10 cellular contexts compared by ENCODE assay signal in genomic region chr13:66138172-66138811, GRCh38.
DNase-seq lines count a peak whose midpoint lies in the region; ATAC-seq lines count a peak whose summit lies in the region.
"Had no signal": no experiment of that assay in that cellular context is flagged by ENCODE, and none has a peak within 500 bp of the region (broad histone marks: within the 10 kb centered on the region; RNA-seq: fewer than 3 reads in every experiment).

No MANE protein-coding gene starts in this region.

- H3K9me3 Mint-ChIP-seq in stimulated activated effector memory CD8-positive, alpha-beta T cell treated with anti-CD3 and anti-CD28 coated beads, Interleukin-12 subunit alpha, Interleukin-12 subunit beta, amount 100 ng/mL, for 72 hours, result peaks cover 9% of the 10 kb centered on the region

- peak; percentile 94 for ATAC-seq in HG02588 (IDR thresholded peaks at IDR 0.05; ENCODE audit: unreplicated experiment)
- ATAC-seq in HG03460 (IDR thresholded peaks at IDR 0.05; ENCODE audit: unreplicated experiment), result peak; percentile 89
- ATAC-seq in stimulated activated effector memory CD8-positive, alpha-beta T cell treated with anti-CD3 and anti-CD28 coated beads, Interleukin-12 subunit alpha, Interleukin-12 subunit beta, amount 100 ng/mL, for 72 hours, result peak; percentile 92

- H3K4me3 Mint-ChIP-seq in stimulated activated effector memory CD8-positive, alpha-beta T cell treated with anti-CD3 and anti-CD28 coated beads, Interleukin-12 subunit alpha, Interleukin-12 subunit beta, amount 100 ng/mL, for 72 hours, result no peak overlapping the region

- H3K4me1 Mint-ChIP-seq in stimulated activated effector memory CD8-positive, alpha-beta T cell treated with anti-CD3 and anti-CD28 coated beads, Interleukin-12 subunit alpha, Interleukin-12 subunit beta, amount 100 ng/mL, for 72 hours, result no peaks in the 10 kb centered on the region

- H3K27ac Mint-ChIP-seq in stimulated activated effector memory CD8-positive, alpha-beta T cell treated with anti-CD3 and anti-CD28 coated beads, Interleukin-12 subunit alpha, Interleukin-12 subunit beta, amount 100 ng/mL, for 72 hours, result no peak overlapping the region

- DNase-seq in NCI-H524 (lab: John Stamatoyannopoulos, UW), result peak; percentile 12 to 62
- no peak for DNase-seq in NCI-H524 treated with DMSO at 0.1 percent for 48 hours (lab: John Stamatoyannopoulos, UW)
- DNase-seq in stimulated activated effector memory CD8-positive, alpha-beta T cell treated with anti-CD3 and anti-CD28 coated beads, Interleukin-12 subunit alpha, Interleukin-12 subunit beta, amount 100 ng/mL, for 72 hours (ENCODE audit: low spot score in 2 of 2), result no peak
- DNase-seq in dermis blood vessel endothelial cell, result no peak
- no peak for DNase-seq in NCI-H1048 (lab: John Stamatoyannopoulos, UW)
- DNase-seq in NK-92 treated with Interleukin-12 subunit alpha and Interleukin-12 subunit beta, amount 100 ng/mL, for 24 hours (lab: John Stamatoyannopoulos, UW), result no peak
- DNase-seq: hippocampal formation, SJCRH30 had no signal

- no peaks in the 10 kb centered on the region for H3K36me3 Mint-ChIP-seq in stimulated activated effector memory CD8-positive, alpha-beta T cell treated with anti-CD3 and anti-CD28 coated beads, Interleukin-12 subunit alpha, Interleukin-12 subunit beta, amount 100 ng/mL, for 72 hours

Comparison
In these comparisons a context has a peak if more than half of its experiments do, and no peak if none do; other contexts are left out.
1. DNase-seq: peak in NCI-H524 (2 of 2); none in NCI-H524 treated with DMSO at 0.1 percent for 48 hours (single experiment), stimulated activated effector memory CD8-positive, alpha-beta T cell treated with anti-CD3 and anti-CD28 coated beads, Interleukin-12 subunit alpha, Interleukin-12 subunit beta, amount 100 ng/mL, for 72 hours (0 of 2), dermis blood vessel endothelial cell (single experiment), NCI-H1048 (single experiment) and NK-92 treated with Interleukin-12 subunit alpha and Interleukin-12 subunit beta, amount 100 ng/mL, for 24 hours (single experiment).
2. Peak in every context shown above with its lines, with median percentiles within 50 percentile points of each other: ATAC-seq.